ENCODE assay signal across 8 cellular contexts in the genomic region with DNA sequence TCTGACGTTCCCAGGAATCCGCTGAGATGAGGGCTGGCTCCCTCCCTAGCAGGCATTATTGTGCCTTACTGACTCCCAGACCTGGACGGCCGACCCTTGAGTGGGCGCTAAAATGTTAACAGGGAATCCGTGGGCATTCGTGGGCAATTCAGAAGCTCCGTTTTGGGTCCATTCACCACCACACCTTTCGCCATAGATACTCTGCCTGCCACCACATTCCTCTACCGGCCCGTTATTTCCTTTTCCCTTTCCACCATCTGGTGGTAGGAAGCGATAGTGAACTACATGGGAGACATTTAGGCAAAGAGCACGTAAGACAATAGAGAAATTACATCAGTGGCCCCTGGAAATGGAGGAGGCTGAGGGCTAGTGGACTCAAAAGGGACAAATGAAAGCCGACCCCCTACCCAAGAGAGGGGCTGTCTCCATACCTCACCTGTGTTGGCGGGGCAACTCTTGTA. TPM values are rescaled to one million over a fixed set of nuclear protein-coding genes. Genes with fewer than 3 reads are reported as not detected.
A peak's percentile ranks its signal among the peaks of the same experiment; 100 is the strongest.
DNase-seq lines count a peak whose midpoint lies in the region; ATAC-seq, FAIRE-seq and TF ChIP-seq lines count a peak whose summit lies in the region.

No MANE protein-coding gene starts in this region.

- H3K27me3 ChIP-seq in GM06990 (replicated peaks; ENCODE audit: control insufficient read depth, insufficient read depth, low read length) (no peaks in the 10 kb centered on the region), lung (ENCODE audit: control insufficient read depth, insufficient read depth) (no peaks in the 10 kb centered on the region)

- H3K36me3 ChIP-seq in GM06990 (ENCODE audit: control insufficient read depth, insufficient read depth, low read length) = no peaks in the 10 kb centered on the region
- H3K36me3 ChIP-seq in lung (ENCODE audit: control insufficient read depth in 2 of 2, insufficient read depth in 2 of 2, low read length in 2 of 2) = no peaks in the 10 kb centered on the region

- H3K27me3 Mint-ChIP-seq in effector memory CD8-positive, alpha-beta T cell = no peaks in the 10 kb centered on the region

- H3K27ac Mint-ChIP-seq in effector memory CD8-positive, alpha-beta T cell = peak overlapping the region; percentile 73 to 91

- H3K4me3 ChIP-seq in GM06990 (replicated peaks; ENCODE audit: low read depth, low read length) (peak overlapping the region; percentile 62), lung (peak overlapping the region; percentile 21)

- peak; percentile 28 for ATAC-seq in effector memory CD8-positive, alpha-beta T cell (replicated peaks)
- ATAC-seq in lung (ENCODE audit: insufficient read depth, low FRiP score) (peak; percentile 38), GM18520 (IDR thresholded peaks at IDR 0.05; ENCODE audit: unreplicated experiment) (no peak)

- peak; percentile 79 for FAIRE-seq in A204.1 (lab: Jason Lieb, UNC)

- H3K9me3 Mint-ChIP-seq in effector memory CD8-positive, alpha-beta T cell = no peaks in the 10 kb centered on the region

- peaks cover 17 to 27% of the 10 kb centered on the region in 2 donors for H3K4me1 Mint-ChIP-seq in effector memory CD8-positive, alpha-beta T cell (ENCODE audit: low read depth in 2 of 2)

- H3K36me3 Mint-ChIP-seq in effector memory CD8-positive, alpha-beta T cell (ENCODE audit: insufficient read depth) = peaks cover 22% of the 10 kb centered on the region

- peak overlapping the region; percentile 39 to 86 for H3K27ac ChIP-seq in lung (ENCODE audit: low read depth in 1 of 2, low read length in 1 of 2)

- 10 to 40% methylated on average over 14 to 15 of the region's 15 CpGs for WGBS in lung, 2 donors

- peaks cover 0 to 2% of the 10 kb centered on the region in 2 donors for H3K9me3 ChIP-seq in lung (ENCODE audit: control insufficient read depth in 2 of 2, insufficient read depth in 1 of 2, low read length in 1 of 2)

- TF ChIP-seq CTCF in GM06990 (IDR thresholded peaks at IDR 0.05; ENCODE audit: insufficient read depth, low read length, poor library complexity, severe bottlenecking) = no peak
- peak; percentile 58 for TF ChIP-seq CTCF in lung (IDR thresholded peaks at IDR 0.05; ENCODE audit: control extremely low read depth, extremely low read depth)

- peaks cover 4% of the 10 kb centered on the region in 2 donors for H3K4me1 ChIP-seq in lung (ENCODE audit: control insufficient read depth in 2 of 2, insufficient read depth in 2 of 2, low read length in 2 of 2)

- DNase-seq in GM06990 (ENCODE audit: extremely low read depth, insufficient read length) (no peak), NCI-H1694 (lab: John Stamatoyannopoulos, UW) (peak; percentile 55), UCSD-AML1 (lab: John Stamatoyannopoulos, UW; ENCODE audit: unreplicated experiment) (peak; percentile 46), lung (ENCODE audit: low spot score) (no peak), superior temporal gyrus (ENCODE audit: extremely low spot score) (peak; percentile 75)
- peak in 2 of 3 experiments; percentile 26 to 38 for DNase-seq in effector memory CD8-positive, alpha-beta T cell

- peak overlapping the region; percentile 78 for H3K4me3 Mint-ChIP-seq in effector memory CD8-positive, alpha-beta T cell

RNA-seq across cellular contexts. Expression of gene SH3KBP1, which starts 1.0 kb away (rescaled TPM):
- total RNA-seq in lung = 10 to 100 TPM; 34.2 to 40.3 TPM
- polyA plus RNA-seq in lung = 10 to 100 TPM; 15.4 to 27.2 TPM

Comparison
In these comparisons a context has a peak if more than half of its experiments do, and no peak if none do; other contexts are left out.
1. DNase-seq: peak in NCI-H1694 (single experiment), UCSD-AML1 (single experiment), effector memory CD8-positive, alpha-beta T cell (2 of 3) and superior temporal gyrus (single experiment); none in GM06990 (single experiment) and lung (single experiment).